Comparison of ENCODE assay signal across 20 cellular contexts in the genomic region with DNA sequence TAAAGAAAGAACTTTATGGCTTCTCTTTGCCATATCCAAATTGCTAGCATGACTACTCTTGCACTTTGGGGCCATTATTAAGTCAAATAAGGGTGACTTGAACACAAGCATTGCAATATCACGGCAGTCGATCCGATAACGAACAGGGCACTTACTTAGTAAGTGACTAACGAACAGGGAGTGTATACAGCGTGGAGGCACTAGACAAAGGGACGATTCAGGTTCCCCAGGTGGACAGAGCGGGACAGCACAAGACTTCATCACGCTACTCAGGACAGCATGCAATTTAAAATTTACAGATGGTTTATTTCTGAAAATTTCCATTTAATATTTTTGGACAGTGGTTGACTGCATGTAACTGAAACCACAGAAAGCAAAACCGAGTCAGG.
"Had no signal": no experiment of that assay in that cellular context is flagged by ENCODE, and none has a peak within 500 bp of the region (broad histone marks: within the 10 kb centered on the region; RNA-seq: fewer than 3 reads in every experiment).

No MANE protein-coding gene starts in this region.

- H3K27me3 ChIP-seq: heart left ventricle, pancreas, stomach, thyroid gland, upper lobe of left lung, vagina had no signal

- H3K36me3 ChIP-seq: pancreas, prostate gland, thyroid gland, vagina had no signal

- H3K4me3 ChIP-seq: heart left ventricle, pancreas, prostate gland, skin epidermis, stomach, thyroid gland, upper lobe of left lung, vagina had no signal

- H3K27ac Mint-ChIP-seq: activated CD4-positive, alpha-beta T cell treated with anti-CD3 and anti-CD28 coated beads for 36 hours; activated CD8-positive, alpha-beta memory T cell treated with anti-CD3 and anti-CD28 coated beads, Interleukin-2, amount 10 ng/mL, durations not matched to agents 7 days and 5 days; activated CD8-positive, alpha-beta T cell treated with anti-CD3 and anti-CD28 coated beads, Interleukin-2, amount 10 ng/mL, durations not matched to agents 7 days and 5 days; activated naive CD4-positive, alpha-beta T cell treated with anti-CD3 and anti-CD28 coated beads, Interleukin-2, amount 50 U/mL, for 24 hours; activated T-helper 2 cell treated with anti-CD3 and anti-CD28 coated beads, Interferon-gamma antibody, Interleukin-2, Interleukin-4, amounts not matched to agents 10 μg/mL and 5 μg/mL and 100 μg/mL, durations not matched to agents 14 hours and 24 hours and 36 hours; dendritic cell treated with granulocyte-macrophage colony-stimulating factor and Interleukin-4, amounts not matched to agents 40 ng/mL and 50 ng/mL, for 4 days; endodermal cell; mesothelial cell of epicardium; stimulated activated memory B cell treated with anti-CD40 and anti-IgM and Interleukin-4, amounts not matched to agents 10 μg/mL and 1 μg/mL and 100 μg/mL, for 72 hours had no signal

- H3K4me1 Mint-ChIP-seq: endodermal cell had no signal

- H3K36me3 Mint-ChIP-seq: activated naive CD4-positive, alpha-beta T cell treated with anti-CD3 and anti-CD28 coated beads, Interleukin-2, amount 50 U/mL, for 24 hours; immature natural killer cell; stimulated activated memory B cell treated with anti-CD40 and anti-IgM and Interleukin-4, amounts not matched to agents 10 μg/mL and 1 μg/mL and 100 μg/mL, for 72 hours had no signal

- H3K9me3 Mint-ChIP-seq: activated naive CD4-positive, alpha-beta T cell treated with anti-CD3 and anti-CD28 coated beads, Interleukin-2, amount 50 U/mL, for 24 hours; activated T-helper 2 cell treated with anti-CD3 and anti-CD28 coated beads, Interferon-gamma antibody, Interleukin-2, Interleukin-4, amounts not matched to agents 10 μg/mL and 5 μg/mL and 100 μg/mL, durations not matched to agents 14 hours and 24 hours and 36 hours; central memory CD8-positive, alpha-beta T cell; dendritic cell treated with granulocyte-macrophage colony-stimulating factor and Interleukin-4, amounts not matched to agents 40 ng/mL and 50 ng/mL, for 4 days; endodermal cell; immature natural killer cell; mesothelial cell of epicardium; naive thymus-derived CD4-positive, alpha-beta T cell; stimulated activated memory B cell treated with anti-CD40 and anti-IgM and Interleukin-4, amounts not matched to agents 10 μg/mL and 1 μg/mL and 100 μg/mL, for 72 hours had no signal

- H3K27me3 Mint-ChIP-seq: activated CD4-positive, alpha-beta T cell treated with anti-CD3 and anti-CD28 coated beads for 36 hours; activated CD8-positive, alpha-beta memory T cell treated with anti-CD3 and anti-CD28 coated beads, Interleukin-2, amount 10 ng/mL, durations not matched to agents 7 days and 5 days; activated naive CD4-positive, alpha-beta T cell treated with anti-CD3 and anti-CD28 coated beads, Interleukin-2, amount 50 U/mL, for 24 hours; central memory CD8-positive, alpha-beta T cell; dendritic cell treated with granulocyte-macrophage colony-stimulating factor and Interleukin-4, amounts not matched to agents 40 ng/mL and 50 ng/mL, for 4 days; naive thymus-derived CD4-positive, alpha-beta T cell; stimulated activated memory B cell treated with anti-CD40 and anti-IgM and Interleukin-4, amounts not matched to agents 10 μg/mL and 1 μg/mL and 100 μg/mL, for 72 hours had no signal

- H3K4me1 ChIP-seq: prostate gland had no signal

- H3K9me3 ChIP-seq: heart left ventricle, pancreas, prostate gland, stomach, thyroid gland, upper lobe of left lung, vagina had no signal

- H3K27ac ChIP-seq: heart left ventricle, pancreas, prostate gland, skin epidermis, stomach, upper lobe of left lung, vagina had no signal

- H3K4me3 Mint-ChIP-seq: activated CD4-positive, alpha-beta T cell treated with anti-CD3 and anti-CD28 coated beads for 36 hours; activated CD8-positive, alpha-beta memory T cell treated with anti-CD3 and anti-CD28 coated beads, Interleukin-2, amount 10 ng/mL, durations not matched to agents 7 days and 5 days; activated CD8-positive, alpha-beta T cell treated with anti-CD3 and anti-CD28 coated beads, Interleukin-2, amount 10 ng/mL, durations not matched to agents 7 days and 5 days; activated naive CD4-positive, alpha-beta T cell treated with anti-CD3 and anti-CD28 coated beads, Interleukin-2, amount 50 U/mL, for 24 hours; central memory CD8-positive, alpha-beta T cell; dendritic cell treated with granulocyte-macrophage colony-stimulating factor and Interleukin-4, amounts not matched to agents 40 ng/mL and 50 ng/mL, for 4 days; endodermal cell; immature natural killer cell; mesothelial cell of epicardium; stimulated activated memory B cell treated with anti-CD40 and anti-IgM and Interleukin-4, amounts not matched to agents 10 μg/mL and 1 μg/mL and 100 μg/mL, for 72 hours had no signal
